1 cellular context compared by ENCODE assay signal in genomic region chr20:50645253-50646068, GRCh38.
A peak's percentile ranks its signal among the peaks of the same experiment; 100 is the strongest.
TF ChIP-seq lines count a peak whose summit lies in the region.

No MANE protein-coding gene starts in this region.

TF ChIP-seq in HCT116, 20 proteins besides CTCF, POLR2A, EP300 and RAD21 (continued from another document):
- TF ChIP-seq SRF (IDR thresholded peaks at IDR 0.05; ENCODE audit: low read depth) = no peak
- TF ChIP-seq ZFX (IDR thresholded peaks at IDR 0.05) = 0 out of 2 replicates have a peak, but pooled peaks have one; percentile 17
